In genomic region chr6:16404456-16404855, GRCh38 we compare ENCODE assay signal across 20 cellular contexts.
DNase-seq lines count a peak whose midpoint lies in the region; ATAC-seq and TF ChIP-seq lines count a peak whose summit lies in the region.
"Had no signal": no experiment of that assay in that cellular context is flagged by ENCODE, and none has a peak within 500 bp of the region (broad histone marks: within the 10 kb centered on the region; RNA-seq: fewer than 3 reads in every experiment).

No MANE protein-coding gene starts in this region.

- peaks cover 34 to 38% of the 10 kb centered on the region in 2 experiments for H3K4me1 ChIP-seq in neutrophil (ENCODE audit: control insufficient read depth in 1 of 2, insufficient read depth in 1 of 2, low read depth in 1 of 2, low read length in 1 of 2)
- H3K4me1 ChIP-seq in transverse colon = peaks cover 16 to 59% (median 24%) of the 10 kb centered on the region in 4 donors
- peaks cover 14% of the 10 kb centered on the region for H3K4me1 ChIP-seq in foreskin keratinocyte
- H3K4me1 ChIP-seq: parathyroid adenoma had no signal

- no peak for DNase-seq in activated T-cell treated with anti-CD3 and anti-CD28 coated beads, Interleukin-2, amount 50 U/mL, for 72 hours
- no peak for DNase-seq in activated T-cell treated with anti-CD3 and anti-CD28 coated beads for 4 hours
- DNase-seq in transverse colon = no peak
- no peak for DNase-seq in foreskin keratinocyte
- no peak for DNase-seq in DMS 273 (lab: John Stamatoyannopoulos, UW; ENCODE audit: unreplicated experiment)
- DNase-seq: body of pancreas; effector CD4-positive, alpha-beta T cell; gastrocnemius medialis; GOT3; NCI-H1105 treated with DMSO at 0.1 percent for 48 hours; NCI-H2029 treated with DMSO at 0.1 percent for 48 hours; NCI-H226; NCI-H82 had no signal

- peaks cover 5 to 11% of the 10 kb centered on the region in 2 donors for H3K36me3 Mint-ChIP-seq in activated T-cell treated with anti-CD3 and anti-CD28 coated beads, Interleukin-2, amount 50 U/mL, for 72 hours (ENCODE audit: insufficient read depth in 2 of 2)
- peaks cover 51% of the 10 kb centered on the region for H3K36me3 Mint-ChIP-seq in dendritic cell treated with granulocyte-macrophage colony-stimulating factor and Interleukin-4, amounts not matched to agents 40 ng/mL and 50 ng/mL, for 4 days (ENCODE audit: low read depth)

- in situ Hi-C loops in transverse colon (cut with MboI; ENCODE audit: low pct_ligation_motif_present in 1 of 4, low pct_unique_long_range_greater_than_20kb in 1 of 4, low sequenced_read_pairs in 3 of 4) = loop anchor here in 2 of 4 donors (10.0 kb wide), 1 partner anchor 70 kb away; no protein-coding TSS in a partner anchor

- H3K9me3 ChIP-seq in neutrophil = no peaks in the 10 kb centered on the region
- H3K9me3 ChIP-seq in transverse colon = no peaks in the 10 kb centered on the region
- H3K9me3 ChIP-seq: body of pancreas, gastrocnemius medialis had no signal

- no peak for TF ChIP-seq POLR2A in transverse colon (IDR thresholded peaks at IDR 0.05)

- H3K27me3 ChIP-seq in neutrophil = no peaks in the 10 kb centered on the region
- no peaks in the 10 kb centered on the region for H3K27me3 ChIP-seq in transverse colon
- no peaks in the 10 kb centered on the region for H3K27me3 ChIP-seq in foreskin keratinocyte
- H3K27me3 ChIP-seq: body of pancreas, gastrocnemius medialis had no signal

- WGBS in transverse colon (ENCODE audit: low coverage in 1 of 2), 2 donors = 87% methylated on average over 15 of the region's 15 CpGs; no CpG with 5 or more reads in 1 of the 2 donors

- H3K27ac Mint-ChIP-seq in activated T-cell treated with anti-CD3 and anti-CD28 coated beads, Interleukin-2, amount 50 U/mL, for 72 hours = peak overlapping the region; percentile 86
- H3K27ac Mint-ChIP-seq in dendritic cell treated with granulocyte-macrophage colony-stimulating factor and Interleukin-4, amounts not matched to agents 40 ng/mL and 50 ng/mL, for 4 days = peak overlapping the region; percentile 66

- H3K9me3 Mint-ChIP-seq in activated T-cell treated with anti-CD3 and anti-CD28 coated beads, Interleukin-2, amount 50 U/mL, for 72 hours = no peaks in the 10 kb centered on the region
- no peaks in the 10 kb centered on the region for H3K9me3 Mint-ChIP-seq in dendritic cell treated with granulocyte-macrophage colony-stimulating factor and Interleukin-4, amounts not matched to agents 40 ng/mL and 50 ng/mL, for 4 days

- H3K36me3 ChIP-seq in neutrophil = no peaks in the 10 kb centered on the region
- no peaks in the 10 kb centered on the region for H3K36me3 ChIP-seq in transverse colon
- H3K36me3 ChIP-seq: gastrocnemius medialis had no signal

- no peak overlapping the region for H3K4me3 ChIP-seq in neutrophil (ENCODE audit: low read depth in 1 of 2, low read length in 1 of 2)
- H3K4me3 ChIP-seq in transverse colon = no peak overlapping the region
- H3K4me3 ChIP-seq: body of pancreas, gastrocnemius medialis, lung had no signal

- intact Hi-C loops in dendritic cell treated with granulocyte-macrophage colony-stimulating factor and Interleukin-4, amounts not matched to agents 40 ng/mL and 50 ng/mL, for 4 days (cut with micrococcal nuclease) = no loop called here
- intact Hi-C loops in transverse colon (cut with DNase I; ENCODE audit: low total_unique reads) = no loop called here

- no peaks in the 10 kb centered on the region for H3K27me3 Mint-ChIP-seq in activated T-cell treated with anti-CD3 and anti-CD28 coated beads, Interleukin-2, amount 50 U/mL, for 72 hours (ENCODE audit: low read depth)
- no peaks in the 10 kb centered on the region for H3K27me3 Mint-ChIP-seq in dendritic cell treated with granulocyte-macrophage colony-stimulating factor and Interleukin-4, amounts not matched to agents 40 ng/mL and 50 ng/mL, for 4 days
- H3K27me3 Mint-ChIP-seq: B cell had no signal

- no peak for TF ChIP-seq EP300 in transverse colon (IDR thresholded peaks at IDR 0.05; ENCODE audit: low read depth)

- no peak for TF ChIP-seq CTCF in neutrophil (IDR thresholded peaks at IDR 0.05)
- TF ChIP-seq CTCF in transverse colon (IDR thresholded peaks at IDR 0.05) = no peak
- no peak for TF ChIP-seq CTCF in foreskin keratinocyte (conservative IDR thresholded peaks at IDR 0.05)

- peak in 1 of 2 donors; percentile 32 for ATAC-seq in activated T-cell treated with anti-CD3 and anti-CD28 coated beads, Interleukin-2, amount 50 U/mL, for 72 hours (replicated peaks in 1 of 2)
- no peak for ATAC-seq in GM21619 (IDR thresholded peaks at IDR 0.05; ENCODE audit: unreplicated experiment)
- no peak for ATAC-seq in foreskin keratinocyte
- ATAC-seq: body of pancreas, esophagus mucosa, gastrocnemius medialis had no signal

- H3K4me3 Mint-ChIP-seq in activated T-cell treated with anti-CD3 and anti-CD28 coated beads, Interleukin-2, amount 50 U/mL, for 72 hours = peak overlapping the region in 1 of 2 donors; percentile 48
- no peak overlapping the region for H3K4me3 Mint-ChIP-seq in dendritic cell treated with granulocyte-macrophage colony-stimulating factor and Interleukin-4, amounts not matched to agents 40 ng/mL and 50 ng/mL, for 4 days
- H3K4me3 Mint-ChIP-seq: B cell had no signal

- peaks cover 26% of the 10 kb centered on the region for H3K4me1 Mint-ChIP-seq in activated T-cell treated with anti-CD3 and anti-CD28 coated beads, Interleukin-2, amount 50 U/mL, for 72 hours (ENCODE audit: low read depth)
- H3K4me1 Mint-ChIP-seq in dendritic cell treated with granulocyte-macrophage colony-stimulating factor and Interleukin-4, amounts not matched to agents 40 ng/mL and 50 ng/mL, for 4 days (ENCODE audit: low read depth) = peaks cover 60% of the 10 kb centered on the region

- peak overlapping the region; percentile 25 for H3K27ac ChIP-seq in neutrophil
- peak overlapping the region in 3 of 4 donors; percentile 36 to 58 (median 42) for H3K27ac ChIP-seq in transverse colon
- no peak overlapping the region for H3K27ac ChIP-seq in foreskin keratinocyte
- H3K27ac ChIP-seq: body of pancreas, gastrocnemius medialis, parathyroid adenoma had no signal
